In genomic region chr10:18233775-18234174, GRCh38 we compare ENCODE assay signal across 10 cellular contexts.
A peak's percentile ranks its signal among the peaks of the same experiment; 100 is the strongest.
DNase-seq lines count a peak whose midpoint lies in the region; ATAC-seq, FAIRE-seq and TF ChIP-seq lines count a peak whose summit lies in the region.
"Had no signal": no experiment of that assay in that cellular context is flagged by ENCODE, and none has a peak within 500 bp of the region (broad histone marks: within the 10 kb centered on the region; RNA-seq: fewer than 3 reads in every experiment).

No MANE protein-coding gene starts in this region.

- H3K27ac ChIP-seq in adrenal gland: no peak overlapping the region
- no peak overlapping the region for H3K27ac ChIP-seq in testis

- 31 to 48% (median 38%) methylated on average over 5 to 8 of the region's 8 CpGs for WGBS in adrenal gland, 4 donors
- 48 to 57% methylated on average over 7 to 8 of the region's 8 CpGs for whole genome bisulfite sequencing in testis, 2 donors

- H3K9me3 ChIP-seq in adrenal gland (replicated peaks in 1 of 3) (no peaks in the 10 kb centered on the region), testis (no peaks in the 10 kb centered on the region)

- H3K4me3 ChIP-seq in adrenal gland (no peak overlapping the region), testis (no peak overlapping the region)

- no peak for TF ChIP-seq POLR2A in adrenal gland (IDR thresholded peaks at IDR 0.05)
- TF ChIP-seq POLR2A in testis (IDR thresholded peaks at IDR 0.05): no peak

- DNase-seq in NCI-H82 (lab: John Stamatoyannopoulos, UW) (peak; percentile 51), NCI-H82 treated with DMSO at 0.1 percent for 48 hours (lab: John Stamatoyannopoulos, UW; ENCODE audit: unreplicated experiment) (no peak), adrenal gland (peak; percentile 51 to 82 (median 75)), iPS DF 19.7 (ENCODE audit: low read depth, low spot score) (peak; percentile 33), testis (peak; percentile 27), GM19239 (ENCODE audit: insufficient read length, low spot score) (no peak), DMS79 (lab: John Stamatoyannopoulos, UW) (no peak)
- DNase-seq: naive thymus-derived CD4-positive, alpha-beta T cell; NCI-H1694 had no signal

- H3K36me3 ChIP-seq in adrenal gland (replicated peaks in 1 of 2) (no peaks in the 10 kb centered on the region), testis (ENCODE audit: low read depth, missing control alignments) (no peaks in the 10 kb centered on the region)

- peaks cover 0 to 15% of the 10 kb centered on the region in 2 donors for H3K4me1 ChIP-seq in adrenal gland (replicated peaks in 1 of 2)
- no peaks in the 10 kb centered on the region for H3K4me1 ChIP-seq in testis

- no peak for FAIRE-seq in GM19239 (lab: Jason Lieb, UNC)

- peak; percentile 31 to 57 (median 49) for TF ChIP-seq CTCF in adrenal gland (IDR thresholded peaks at IDR 0.05)
- TF ChIP-seq CTCF in testis (IDR thresholded peaks at IDR 0.05): no peak

- ATAC-seq in HG03442 (IDR thresholded peaks at IDR 0.05; ENCODE audit: unreplicated experiment): no peak
- ATAC-seq: naive thymus-derived CD4-positive, alpha-beta T cell had no signal

- H3K27me3 ChIP-seq in adrenal gland: no peaks in the 10 kb centered on the region
- no peaks in the 10 kb centered on the region for H3K27me3 ChIP-seq in testis

- intact Hi-C loops in adrenal gland (cut with DNase I) (loop anchor here in 1 of 2 donors (10.0 kb wide), 1 partner anchor 329 kb away; no protein-coding TSS in a partner anchor), testis (cut with DNase I; ENCODE audit: low total_unique reads) (no loop called here)

Comparison
In these comparisons a context has a peak if more than half of its experiments do, and no peak if none do; other contexts are left out.
1. DNase-seq: peak in NCI-H82 (single experiment), adrenal gland (7 of 7), iPS DF 19.7 (single experiment) and testis (single experiment); none in NCI-H82 treated with DMSO at 0.1 percent for 48 hours (single experiment), GM19239 (single experiment) and DMS79 (single experiment).
2. CTCF ChIP-seq: peak in adrenal gland (6 of 6); none in testis (0 of 3).